In genomic region chr13:102091231-102091630, GRCh38 we compare ENCODE assay signal across 13 cellular contexts.
DNase-seq lines count a peak whose midpoint lies in the region; TF ChIP-seq lines count a peak whose summit lies in the region.
"Had no signal": no experiment of that assay in that cellular context is flagged by ENCODE, and none has a peak within 500 bp of the region (broad histone marks: within the 10 kb centered on the region; RNA-seq: fewer than 3 reads in every experiment).

No MANE protein-coding gene starts in this region.

- no peaks in the 10 kb centered on the region for H4K20me1 ChIP-seq in OCI-LY3 (ENCODE audit: insufficient read depth, low read length)

- no peak overlapping the region for H3K4me3 Mint-ChIP-seq in MCF 10A (ENCODE audit: unreplicated experiment)
- no peak overlapping the region for H3K4me3 Mint-ChIP-seq in type B pancreatic cell
- H3K4me3 Mint-ChIP-seq: T-cell had no signal

- H3K9ac ChIP-seq in OCI-LY3 (ENCODE audit: low read length) = no peak overlapping the region

- H3K27ac ChIP-seq in breast epithelium (no peak overlapping the region), OCI-LY3 (ENCODE audit: low read length) (no peak overlapping the region)
- H3K27ac ChIP-seq: skin epidermis had no signal

- H3K36me3 ChIP-seq in breast epithelium = no peaks in the 10 kb centered on the region
- no peaks in the 10 kb centered on the region for H3K36me3 ChIP-seq in OCI-LY3 (replicated peaks; ENCODE audit: low read depth, low read length)

- H3K9me3 Mint-ChIP-seq in MCF 10A (ENCODE audit: unreplicated experiment) (peaks cover 11% of the 10 kb centered on the region), type B pancreatic cell (no peaks in the 10 kb centered on the region)

- no peaks in the 10 kb centered on the region for H3K27me3 ChIP-seq in breast epithelium
- no peaks in the 10 kb centered on the region for H3K27me3 ChIP-seq in OCI-LY3 (ENCODE audit: low read depth, low read length)

- no peak overlapping the region for H3K4me2 ChIP-seq in OCI-LY3 (ENCODE audit: low read length)

- H3K9me3 ChIP-seq in breast epithelium (no peaks in the 10 kb centered on the region), OCI-LY3 (ENCODE audit: insufficient read depth, low read length) (no peaks in the 10 kb centered on the region)

- POLR2A ChIA-PET in MCF 10A (lab: Yijun Ruan, JAX) = no interaction called here

- peak; percentile 18 for DNase-seq in MCF 10A (ENCODE audit: unreplicated experiment)
- DNase-seq in breast epithelium (ENCODE audit: low spot score in 2 of 2) = no peak
- no peak for DNase-seq in epithelial cell of proximal tubule (ENCODE audit: low read depth)
- DNase-seq in type B pancreatic cell (ENCODE audit: extremely low spot score, unreplicated experiment) = no peak
- no peak for DNase-seq in NCI-H2081 treated with DMSO at 0.1 percent for 48 hours (lab: John Stamatoyannopoulos, UW)
- no peak for DNase-seq in stimulated activated CD4-positive, alpha-beta T cell treated with anti-CD3 and anti-CD28 coated beads, Interleukin-4, amount 100 ng/mL, for 1 hour
- DNase-seq in effector CD8-positive, alpha-beta T cell (lab: John Stamatoyannopoulos, UW) = no peak
- DNase-seq: activated CD8-positive, alpha-beta memory T cell treated with anti-CD3 and anti-CD28 coated beads for 24 hours; aorta; midbrain; T-cell had no signal

- H2AFZ ChIP-seq in OCI-LY3 (ENCODE audit: low read depth, low read length) = no peak overlapping the region

- H3K79me2 ChIP-seq in OCI-LY3 (ENCODE audit: low read length) = no peaks in the 10 kb centered on the region

- BruUV-seq in MCF 10A (replicated peaks; lab: Mats Ljungman, UMichigan) = no TSS peak

- TF ChIP-seq CTCF in MCF 10A (IDR thresholded peaks at IDR 0.05; ENCODE audit: unreplicated experiment) = no peak
- TF ChIP-seq CTCF in breast epithelium (IDR thresholded peaks at IDR 0.05) = no peak
- peak; percentile 16; the same call in 1 of the 2 replicates for TF ChIP-seq CTCF in OCI-LY3 (IDR thresholded peaks at IDR 0.05; ENCODE audit: low read depth, low read length)
- TF ChIP-seq CTCF in epithelial cell of proximal tubule (conservative IDR thresholded peaks at IDR 0.05; ENCODE audit: low read depth, low read length) = peak; percentile 42
- TF ChIP-seq CTCF in type B pancreatic cell (conservative IDR thresholded peaks at IDR 0.05) = peak; percentile 38

- H3K27me3 Mint-ChIP-seq in MCF 10A (ENCODE audit: insufficient read depth, unreplicated experiment) = no peaks in the 10 kb centered on the region
- H3K27me3 Mint-ChIP-seq in type B pancreatic cell = peaks cover 21% of the 10 kb centered on the region

- H3K4me1 ChIP-seq in breast epithelium (no peaks in the 10 kb centered on the region), OCI-LY3 (ENCODE audit: low read length) (no peaks in the 10 kb centered on the region)

- H3K27ac Mint-ChIP-seq in MCF 10A (ENCODE audit: low read depth, unreplicated experiment) = no peak overlapping the region
- no peak overlapping the region for H3K27ac Mint-ChIP-seq in type B pancreatic cell
- H3K27ac Mint-ChIP-seq: T-cell had no signal

- H3K4me3 ChIP-seq in breast epithelium (no peak overlapping the region), OCI-LY3 (ENCODE audit: low read length) (no peak overlapping the region), epithelial cell of proximal tubule (ENCODE audit: low read depth, low read length) (no peak overlapping the region)
- H3K4me3 ChIP-seq: skin epidermis had no signal

- TF ChIP-seq POLR2A in breast epithelium (IDR thresholded peaks at IDR 0.05) = no peak

- H3K36me3 Mint-ChIP-seq in MCF 10A (ENCODE audit: insufficient read depth, unreplicated experiment) = no peaks in the 10 kb centered on the region
- no peaks in the 10 kb centered on the region for H3K36me3 Mint-ChIP-seq in type B pancreatic cell
- H3K36me3 Mint-ChIP-seq: T-cell had no signal

- intact Hi-C loops in MCF 10A (cut with micrococcal nuclease) = no loop called here
- intact Hi-C loops in breast epithelium (cut with DNase I; ENCODE audit: low total_unique reads) = no loop called here

- H3K4me1 Mint-ChIP-seq in MCF 10A (ENCODE audit: insufficient read depth, unreplicated experiment) (peaks cover 8% of the 10 kb centered on the region), type B pancreatic cell (ENCODE audit: unreplicated experiment) (no peaks in the 10 kb centered on the region)
- H3K4me1 Mint-ChIP-seq: T-cell had no signal

- CTCF ChIA-PET in MCF 10A (lab: Yijun Ruan, JAX) = interaction anchor here (0.5 to 3.8 kb wide), 10 partner anchors 9 to 946 kb away, joined by 3 to 21 read pairs (median 4); no protein-coding TSS in a partner anchor

Comparison
In these comparisons a context has a peak if more than half of its experiments do, and no peak if none do; other contexts are left out.
1. CTCF ChIP-seq: peak in OCI-LY3 (single experiment), epithelial cell of proximal tubule (single experiment) and type B pancreatic cell (single experiment); none in MCF 10A (single experiment) and breast epithelium (0 of 3).